In the genomic region with DNA sequence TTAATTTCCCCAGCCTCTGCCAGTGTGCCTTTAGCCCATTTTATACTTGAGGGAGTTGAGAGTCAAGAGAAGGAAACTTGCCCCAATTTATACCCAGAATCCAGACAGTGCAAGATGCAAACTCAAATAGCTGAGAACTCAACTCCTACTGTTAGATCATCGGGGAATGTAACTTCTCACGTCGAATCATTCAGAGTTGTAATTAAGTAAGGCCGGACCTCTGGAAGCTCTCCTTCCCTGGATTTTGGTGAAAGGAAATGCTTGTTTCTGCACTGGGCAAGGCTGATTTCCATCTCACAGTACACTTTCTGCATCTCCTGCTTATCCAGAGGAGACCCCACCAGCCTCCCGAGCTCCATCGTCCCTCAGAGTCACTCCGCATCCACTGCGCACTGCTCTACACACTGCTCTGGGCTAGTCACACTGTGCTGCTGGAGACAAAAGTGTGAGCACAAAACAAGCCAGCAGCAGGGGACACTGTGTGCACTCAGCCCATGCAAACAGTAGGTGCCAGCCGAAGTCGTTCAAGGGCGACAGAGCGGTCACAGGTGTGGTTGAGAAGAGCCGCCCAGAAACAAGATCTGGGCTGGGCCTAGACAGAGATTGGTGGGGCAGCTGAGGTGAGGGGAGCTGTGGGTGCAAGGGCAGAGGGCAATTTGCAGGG, we compare ENCODE assay signal across 14 cellular contexts.
A peak's percentile ranks its signal among the peaks of the same experiment; 100 is the strongest.
DNase-seq lines count a peak whose midpoint lies in the region; ATAC-seq, FAIRE-seq and TF ChIP-seq lines count a peak whose summit lies in the region.
"Had no signal": no experiment of that assay in that cellular context is flagged by ENCODE, and none has a peak within 500 bp of the region (broad histone marks: within the 10 kb centered on the region; RNA-seq: fewer than 3 reads in every experiment).

No MANE protein-coding gene starts in this region.

- WGBS in psoas muscle, 3 donors = 64 to 87% (median 69%) methylated on average over 13 of the region's 13 CpGs

- H3K27me3 ChIP-seq in psoas muscle (ENCODE audit: insufficient read depth in 3 of 3, low read length in 2 of 3) = no peaks in the 10 kb centered on the region
- H3K27me3 ChIP-seq in osteoblast (ENCODE audit: insufficient read depth, low read length) = no peaks in the 10 kb centered on the region

- H3K4me1 ChIP-seq in psoas muscle (peaks cover 5% of the 10 kb centered on the region), osteoblast (ENCODE audit: insufficient read depth, low read length) (no peaks in the 10 kb centered on the region)

- H3K4me3 ChIP-seq in psoas muscle = no peak overlapping the region
- no peak overlapping the region for H3K4me3 ChIP-seq in osteoblast (ENCODE audit: insufficient read depth, low read length)

- TF ChIP-seq CTCF in psoas muscle (IDR thresholded peaks at IDR 0.05) = no peak
- TF ChIP-seq CTCF in D721Med (IDR thresholded peaks at IDR 0.05; ENCODE audit: insufficient read depth, missing control alignments) = no peak
- TF ChIP-seq CTCF in osteoblast (IDR thresholded peaks at IDR 0.05; ENCODE audit: extremely low read depth, low read depth, low read length) = no peak

- FAIRE-seq in D721Med (lab: Jason Lieb, UNC) = no peak

- H3K36me3 ChIP-seq in psoas muscle (ENCODE audit: insufficient read depth in 1 of 2, low read depth in 1 of 2) (no peaks in the 10 kb centered on the region), osteoblast (ENCODE audit: insufficient read depth, low read length) (no peaks in the 10 kb centered on the region)

- intact Hi-C loops in psoas muscle (cut with DNase I) = no loop called here

- DNase-seq in Ammon's horn (ENCODE audit: low spot score) (peak; percentile 74), caudate nucleus (lab: John Stamatoyannopoulos, UW) (peak in 24 of 61 donors; percentile 21 to 75 (median 50)), left lobe of liver (ENCODE audit: low spot score) (peak; percentile 72), psoas muscle (peak in 1 of 2 donors; percentile 57), D721Med (ENCODE audit: insufficient read length, low spot score) (no peak), NCI-H2171 treated with DMSO at 0.1 percent for 48 hours (lab: John Stamatoyannopoulos, UW) (no peak), NAMALWA (ENCODE audit: low spot score) (no peak), osteoblast (ENCODE audit: insufficient read length, low spot score, missing footprints) (no peak)
- DNase-seq: activated CD4-positive, alpha-beta T cell treated with anti-CD3 and anti-CD28 coated beads for 36 hours; activated CD8-positive, alpha-beta memory T cell treated with anti-CD3 and anti-CD28 coated beads, Interleukin-2, amount 10 ng/mL, durations not matched to agents 7 days and 5 days; DMS53; effector memory CD4-positive, alpha-beta T cell; NCI-H1436 treated with DMSO at 0.1 percent for 48 hours; stimulated activated CD4-positive, alpha-beta T cell treated with anti-CD3 and anti-CD28 coated beads, Interleukin-1b, Interleukin-23, amount 100 ng/mL, for 48 hours had no signal

- H3K27ac ChIP-seq in caudate nucleus (ENCODE audit: low read depth, low read length) (peak overlapping the region; percentile 100), psoas muscle (no peak overlapping the region), osteoblast (ENCODE audit: low read depth, low read length) (no peak overlapping the region)

- no peaks in the 10 kb centered on the region for H3K9me3 ChIP-seq in psoas muscle
- no peaks in the 10 kb centered on the region for H3K9me3 ChIP-seq in osteoblast (ENCODE audit: low read depth, low read length)

- H2AFZ ChIP-seq in osteoblast (ENCODE audit: low read length) = no peak overlapping the region

- H3K79me2 ChIP-seq in osteoblast (ENCODE audit: insufficient read depth, low read length) = no peaks in the 10 kb centered on the region

- ATAC-seq in left lobe of liver (peak; percentile 93), psoas muscle (peak; percentile 50 to 78 (median 72))
- ATAC-seq: activated CD4-positive, alpha-beta T cell treated with anti-CD3 and anti-CD28 coated beads for 36 hours; activated CD8-positive, alpha-beta memory T cell treated with anti-CD3 and anti-CD28 coated beads, Interleukin-2, amount 10 ng/mL, durations not matched to agents 7 days and 5 days had no signal

- H4K20me1 ChIP-seq in osteoblast (ENCODE audit: insufficient read depth, low read length) = no peaks in the 10 kb centered on the region

- H3K4me2 ChIP-seq in osteoblast (ENCODE audit: insufficient read depth, low read length) = no peak overlapping the region

Comparison
In these comparisons a context has a peak if more than half of its experiments do, and no peak if none do; other contexts are left out.
1. DNase-seq: peak in Ammon's horn (single experiment) and left lobe of liver (single experiment); none in D721Med (single experiment), NCI-H2171 treated with DMSO at 0.1 percent for 48 hours (single experiment), NAMALWA (single experiment) and osteoblast (single experiment).